1 cellular context compared by ENCODE assay signal in genomic region chr4:7970031-7970946, GRCh38.
TF ChIP-seq lines count a peak whose summit lies in the region.

No MANE protein-coding gene starts in this region.

TF ChIP-seq in HepG2, 621 proteins besides CTCF, POLR2A, EP300 and RAD21 (continued from another document and continues in another):
- TF ChIP-seq ZNF83 (CRISPR knock-in tag; IDR thresholded peaks at IDR 0.05; ENCODE audit: borderline replicate concordance) (no peak), PCBP2 (optimal IDR thresholded peaks at IDR 0.05; ENCODE audit: low read depth, low read length, poor library complexity, severe bottlenecking) (no peak), GABPB1 (CRISPR knock-in tag; IDR thresholded peaks at IDR 0.05) (peak; percentile 78), ZNF256 (CRISPR knock-in tag; conservative IDR thresholded peaks at IDR 0.05) (no peak), HOXA7 (CRISPR knock-in tag; IDR thresholded peaks at IDR 0.05) (no peak), MYC (CRISPR knock-in tag; IDR thresholded peaks at IDR 0.05; ENCODE audit: borderline replicate concordance) (peak; percentile 76; the same call in 1 of the 2 replicates), MTA3 (CRISPR knock-in tag; IDR thresholded peaks at IDR 0.05) (no peak), ZFP62 (CRISPR knock-in tag; IDR thresholded peaks at IDR 0.05) (no peak), ZNF616 (CRISPR knock-in tag; IDR thresholded peaks at IDR 0.05; ENCODE audit: low read depth) (peak; percentile 54; the same call in 1 of the 2 replicates), THAP8 (CRISPR knock-in tag; IDR thresholded peaks at IDR 0.05; ENCODE audit: borderline replicate concordance) (no peak), ZNF333 (CRISPR knock-in tag; IDR thresholded peaks at IDR 0.05; ENCODE audit: borderline replicate concordance) (no peak), AGO1 (IDR thresholded peaks at IDR 0.05; ENCODE audit: low read depth, low read length, poor library complexity, severe bottlenecking) (no peak), ZNF546 (CRISPR knock-in tag; conservative IDR thresholded peaks at IDR 0.05) (no peak), ZNF292 (CRISPR knock-in tag; IDR thresholded peaks at IDR 0.05; ENCODE audit: borderline replicate concordance, low read depth) (peak; percentile 39), KLF13 (CRISPR knock-in tag; IDR thresholded peaks at IDR 0.05) (no peak), PCBP1 (IDR thresholded peaks at IDR 0.05; ENCODE audit: borderline replicate concordance, low read depth, low read length) (no peak), ZNF766 (CRISPR knock-in tag; IDR thresholded peaks at IDR 0.05; ENCODE audit: borderline replicate concordance) (no peak), ZNF530 (CRISPR knock-in tag; IDR thresholded peaks at IDR 0.05; ENCODE audit: low read depth) (no peak), ZC3H13 (CRISPR knock-in tag; IDR thresholded peaks at IDR 0.05) (no peak), ZNF30 (CRISPR knock-in tag; IDR thresholded peaks at IDR 0.05) (no peak), KLF15 (CRISPR knock-in tag; IDR thresholded peaks at IDR 0.05; ENCODE audit: borderline replicate concordance) (no peak), ZNF776 (CRISPR knock-in tag; IDR thresholded peaks at IDR 0.05) (no peak), HOXA9 (CRISPR knock-in tag; IDR thresholded peaks at IDR 0.05; ENCODE audit: borderline replicate concordance) (no peak), ZNF557 (CRISPR knock-in tag; IDR thresholded peaks at IDR 0.05) (no peak), MXI1 (IDR thresholded peaks at IDR 0.05; ENCODE audit: borderline replicate concordance, low read depth, low read length) (no peak), MLLT10 (CRISPR knock-in tag; IDR thresholded peaks at IDR 0.05) (no peak), ZNF329 (CRISPR knock-in tag; IDR thresholded peaks at IDR 0.05; ENCODE audit: low read depth) (no peak), TFE3 (CRISPR knock-in tag; IDR thresholded peaks at IDR 0.05) (no peak), SMARCC2 (IDR thresholded peaks at IDR 0.05) (no peak), ZNF563 (CRISPR knock-in tag; IDR thresholded peaks at IDR 0.05) (no peak), ZNF264 (CRISPR knock-in tag; IDR thresholded peaks at IDR 0.05) (peak; percentile 58; the same call in 1 of the 2 replicates), ZNF724P (CRISPR knock-in tag; IDR thresholded peaks at IDR 0.05; ENCODE audit: borderline replicate concordance) (no peak), ZNF569 (CRISPR knock-in tag; IDR thresholded peaks at IDR 0.05; ENCODE audit: borderline replicate concordance) (0 out of 2 replicates have a peak, but pooled peaks have one; percentile 53), ZNF878 (CRISPR knock-in tag; IDR thresholded peaks at IDR 0.05) (no peak), DNMT1 (CRISPR knock-in tag; IDR thresholded peaks at IDR 0.05) (peak; percentile 45; the same call in 1 of the 2 replicates), KMT2B (CRISPR knock-in tag; IDR thresholded peaks at IDR 0.05) (0 out of 2 replicates have a peak, but pooled peaks have one; percentile 27), SNRNP70 (IDR thresholded peaks at IDR 0.05; ENCODE audit: low read depth, low read length) (no peak), ZNF839 (CRISPR knock-in tag; IDR thresholded peaks at IDR 0.05; ENCODE audit: borderline replicate concordance) (no peak), NFE2L1 (CRISPR knock-in tag; IDR thresholded peaks at IDR 0.05; ENCODE audit: borderline replicate concordance) (no peak), ARHGAP35 (CRISPR knock-in tag; IDR thresholded peaks at IDR 0.05; ENCODE audit: borderline replicate concordance) (no peak), TCF7 (IDR thresholded peaks at IDR 0.05; ENCODE audit: low read depth) (peak; percentile 22; the same call in 1 of the 2 replicates), IRF1 (CRISPR knock-in tag; IDR thresholded peaks at IDR 0.05; ENCODE audit: low read depth) (no peak), RARA (CRISPR knock-in tag; IDR thresholded peaks at IDR 0.05) (peak; percentile 98), ZNF282 (IDR thresholded peaks at IDR 0.05; ENCODE audit: partially characterized antibody) (no peak), RAD51 (IDR thresholded peaks at IDR 0.05; ENCODE audit: borderline replicate concordance) (no peak), KDM1A (CRISPR knock-in tag; IDR thresholded peaks at IDR 0.05) (no peak), SYNCRIP (IDR thresholded peaks at IDR 0.05; ENCODE audit: insufficient read depth, low read depth, low read length) (no peak), POGK (CRISPR knock-in tag; conservative IDR thresholded peaks at IDR 0.05) (no peak; the same call in 1 of the 2 replicates), KDM2A (CRISPR knock-in tag; IDR thresholded peaks at IDR 0.05; ENCODE audit: borderline replicate concordance, low read depth) (peak; percentile 18; the same call in 1 of the 2 replicates), GPBP1L1 (CRISPR knock-in tag; IDR thresholded peaks at IDR 0.05) (no peak), ZNF274 (CRISPR knock-in tag; IDR thresholded peaks at IDR 0.05) (peak; percentile 70; the same call in 1 of the 2 replicates)
- TF ChIP-seq, protein P1, sequence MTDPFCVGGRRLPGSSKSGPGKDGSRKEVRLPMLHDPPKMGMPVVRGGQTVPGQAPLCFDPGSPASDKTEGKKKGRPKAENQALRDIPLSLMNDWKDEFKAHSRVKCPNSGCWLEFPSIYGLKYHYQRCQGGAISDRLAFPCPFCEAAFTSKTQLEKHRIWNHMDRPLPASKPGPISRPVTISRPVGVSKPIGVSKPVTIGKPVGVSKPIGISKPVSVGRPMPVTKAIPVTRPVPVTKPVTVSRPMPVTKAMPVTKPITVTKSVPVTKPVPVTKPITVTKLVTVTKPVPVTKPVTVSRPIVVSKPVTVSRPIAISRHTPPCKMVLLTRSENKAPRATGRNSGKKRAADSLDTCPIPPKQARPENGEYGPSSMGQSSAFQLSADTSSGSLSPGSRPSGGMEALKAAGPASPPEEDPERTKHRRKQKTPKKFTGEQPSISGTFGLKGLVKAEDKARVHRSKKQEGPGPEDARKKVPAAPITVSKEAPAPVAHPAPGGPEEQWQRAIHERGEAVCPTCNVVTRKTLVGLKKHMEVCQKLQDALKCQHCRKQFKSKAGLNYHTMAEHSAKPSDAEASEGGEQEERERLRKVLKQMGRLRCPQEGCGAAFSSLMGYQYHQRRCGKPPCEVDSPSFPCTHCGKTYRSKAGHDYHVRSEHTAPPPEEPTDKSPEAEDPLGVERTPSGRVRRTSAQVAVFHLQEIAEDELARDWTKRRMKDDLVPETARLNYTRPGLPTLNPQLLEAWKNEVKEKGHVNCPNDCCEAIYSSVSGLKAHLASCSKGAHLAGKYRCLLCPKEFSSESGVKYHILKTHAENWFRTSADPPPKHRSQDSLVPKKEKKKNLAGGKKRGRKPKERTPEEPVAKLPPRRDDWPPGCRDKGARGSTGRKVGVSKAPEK (CRISPR knock-in tag; IDR thresholded peaks at IDR 0.05; ENCODE audit: borderline replicate concordance) = no peak
- TF ChIP-seq, protein P2, sequence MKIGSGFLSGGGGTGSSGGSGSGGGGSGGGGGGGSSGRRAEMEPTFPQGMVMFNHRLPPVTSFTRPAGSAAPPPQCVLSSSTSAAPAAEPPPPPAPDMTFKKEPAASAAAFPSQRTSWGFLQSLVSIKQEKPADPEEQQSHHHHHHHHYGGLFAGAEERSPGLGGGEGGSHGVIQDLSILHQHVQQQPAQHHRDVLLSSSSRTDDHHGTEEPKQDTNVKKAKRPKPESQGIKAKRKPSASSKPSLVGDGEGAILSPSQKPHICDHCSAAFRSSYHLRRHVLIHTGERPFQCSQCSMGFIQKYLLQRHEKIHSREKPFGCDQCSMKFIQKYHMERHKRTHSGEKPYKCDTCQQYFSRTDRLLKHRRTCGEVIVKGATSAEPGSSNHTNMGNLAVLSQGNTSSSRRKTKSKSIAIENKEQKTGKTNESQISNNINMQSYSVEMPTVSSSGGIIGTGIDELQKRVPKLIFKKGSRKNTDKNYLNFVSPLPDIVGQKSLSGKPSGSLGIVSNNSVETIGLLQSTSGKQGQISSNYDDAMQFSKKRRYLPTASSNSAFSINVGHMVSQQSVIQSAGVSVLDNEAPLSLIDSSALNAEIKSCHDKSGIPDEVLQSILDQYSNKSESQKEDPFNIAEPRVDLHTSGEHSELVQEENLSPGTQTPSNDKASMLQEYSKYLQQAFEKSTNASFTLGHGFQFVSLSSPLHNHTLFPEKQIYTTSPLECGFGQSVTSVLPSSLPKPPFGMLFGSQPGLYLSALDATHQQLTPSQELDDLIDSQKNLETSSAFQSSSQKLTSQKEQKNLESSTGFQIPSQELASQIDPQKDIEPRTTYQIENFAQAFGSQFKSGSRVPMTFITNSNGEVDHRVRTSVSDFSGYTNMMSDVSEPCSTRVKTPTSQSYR (CRISPR knock-in tag; IDR thresholded peaks at IDR 0.05; ENCODE audit: borderline replicate concordance) = no peak
- TF ChIP-seq, protein P3, sequence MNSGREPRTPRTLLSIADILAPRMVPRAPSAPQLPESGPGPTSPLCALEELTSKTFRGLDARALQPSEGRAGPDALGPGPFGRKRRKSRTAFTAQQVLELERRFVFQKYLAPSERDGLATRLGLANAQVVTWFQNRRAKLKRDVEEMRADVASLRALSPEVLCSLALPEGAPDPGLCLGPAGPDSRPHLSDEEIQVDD (CRISPR knock-in tag; IDR thresholded peaks at IDR 0.05; ENCODE audit: borderline replicate concordance) = peak; percentile 39; the same call in 1 of the 2 replicates
- TF ChIP-seq, protein P4, sequence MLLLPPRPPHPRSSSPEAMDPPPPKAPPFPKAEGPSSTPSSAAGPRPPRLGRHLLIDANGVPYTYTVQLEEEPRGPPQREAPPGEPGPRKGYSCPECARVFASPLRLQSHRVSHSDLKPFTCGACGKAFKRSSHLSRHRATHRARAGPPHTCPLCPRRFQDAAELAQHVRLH (CRISPR knock-in tag; IDR thresholded peaks at IDR 0.05; ENCODE audit: borderline replicate concordance, low read depth) = peak; percentile 63; the same call in 1 of the 2 replicates
